8 cellular contexts compared by ENCODE assay signal in genomic region chr12:85658236-85658635, GRCh38.
"Had no signal": no experiment of that assay in that cellular context is flagged by ENCODE, and none has a peak within 500 bp of the region (broad histone marks: within the 10 kb centered on the region; RNA-seq: fewer than 3 reads in every experiment).

No MANE protein-coding gene starts in this region.

- H3K27ac Mint-ChIP-seq: HFFc6 had no signal

- ATAC-seq: HCT116, K562 had no signal

- H3K4me3 Mint-ChIP-seq: HFFc6 had no signal

- DNase-seq: GM23248, GOT3, H7, HFFc6, IMR-90, KG1 had no signal
